In the genomic region with DNA sequence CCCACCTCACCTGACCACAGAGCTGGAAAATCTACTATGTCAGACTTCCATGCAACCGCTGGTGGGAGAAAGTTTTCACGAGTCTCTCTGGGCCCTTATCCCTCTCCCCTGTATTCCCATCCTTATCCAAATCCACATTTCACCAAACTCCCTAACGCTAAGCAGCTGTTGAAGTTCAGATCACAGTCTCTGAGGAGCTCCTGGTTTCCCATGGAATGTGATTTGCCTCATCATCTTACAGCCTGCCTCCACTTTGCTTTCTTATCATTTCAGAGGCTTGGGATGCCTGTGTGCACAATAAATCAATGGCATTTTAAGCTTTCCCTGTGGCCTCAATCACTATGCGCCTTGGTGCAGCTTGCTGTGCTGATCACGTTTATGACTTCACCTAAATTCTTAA, we compare ENCODE assay signal across 19 cellular contexts.
A peak's percentile ranks its signal among the peaks of the same experiment; 100 is the strongest.
DNase-seq lines count a peak whose midpoint lies in the region; ATAC-seq and TF ChIP-seq lines count a peak whose summit lies in the region.
"Had no signal": no experiment of that assay in that cellular context is flagged by ENCODE, and none has a peak within 500 bp of the region (broad histone marks: within the 10 kb centered on the region; RNA-seq: fewer than 3 reads in every experiment).

No MANE protein-coding gene starts in this region.

- H3F3A ChIP-seq in PC-3 (ENCODE audit: low read length, unreplicated experiment) (no peaks in the 10 kb centered on the region), smooth muscle cell (ENCODE audit: low read depth) (peaks cover 5% of the 10 kb centered on the region)

- no peak overlapping the region for H3K9ac ChIP-seq in PC-3 (ENCODE audit: low read length)
- no peak overlapping the region for H3K9ac ChIP-seq in smooth muscle cell (ENCODE audit: low read depth)
- H3K9ac ChIP-seq: BLaER1, KMS-11 had no signal

- H3K27me3 Mint-ChIP-seq in activated naive CD4-positive, alpha-beta T cell treated with anti-CD3 and anti-CD28 coated beads, Interleukin-2, amount 50 U/mL, for 24 hours: no peaks in the 10 kb centered on the region

- H3K9me3 Mint-ChIP-seq in activated naive CD4-positive, alpha-beta T cell treated with anti-CD3 and anti-CD28 coated beads, Interleukin-2, amount 50 U/mL, for 24 hours: no peaks in the 10 kb centered on the region

- CTCF ChIA-PET in PC-3 (lab: Charles Lee): no interaction called here

- no peak overlapping the region for H3K4me3 Mint-ChIP-seq in activated naive CD4-positive, alpha-beta T cell treated with anti-CD3 and anti-CD28 coated beads, Interleukin-2, amount 50 U/mL, for 24 hours
- H3K4me3 Mint-ChIP-seq: CD8-positive, alpha-beta T cell had no signal

- BruUV-seq in PC-3 (replicated peaks; lab: Mats Ljungman, UMichigan): no TSS peak

- ATAC-seq in PC-3: no peak
- ATAC-seq in HG03175 (IDR thresholded peaks at IDR 0.05; ENCODE audit: unreplicated experiment): no peak
- ATAC-seq: CD8-positive, alpha-beta T cell; HepG2 had no signal

- H3K79me2 ChIP-seq in PC-3 (ENCODE audit: low read length): no peaks in the 10 kb centered on the region
- no peaks in the 10 kb centered on the region for H3K79me2 ChIP-seq in smooth muscle cell (ENCODE audit: low read depth)

- H3K4me2 ChIP-seq in PC-3 (ENCODE audit: low read length) (no peak overlapping the region), smooth muscle cell (peak overlapping the region; percentile 20)
- H3K4me2 ChIP-seq: BLaER1, KMS-11 had no signal

- TF ChIP-seq CTCF in PC-3 (conservative IDR thresholded peaks at IDR 0.05; ENCODE audit: low read depth, low read length) (no peak), smooth muscle cell (IDR thresholded peaks at IDR 0.05; ENCODE audit: borderline replicate concordance, insufficient read depth, poor library complexity, severe bottlenecking) (no peak)

- H3K9me2 ChIP-seq in PC-3 (replicated peaks; ENCODE audit: low read length): no peaks in the 10 kb centered on the region

- POLR2A ChIA-PET in PC-3 (lab: Charles Lee; ENCODE audit: unreplicated experiment): interaction anchor here (0.6 kb wide), 1 partner anchor 75 kb away, joined by 3 read pairs; no protein-coding TSS in a partner anchor

- peak overlapping the region; percentile 21 for H3K27ac Mint-ChIP-seq in activated naive CD4-positive, alpha-beta T cell treated with anti-CD3 and anti-CD28 coated beads, Interleukin-2, amount 50 U/mL, for 24 hours
- H3K27ac Mint-ChIP-seq: CD8-positive, alpha-beta T cell had no signal

- H2AFZ ChIP-seq in PC-3 (ENCODE audit: low read length) (no peak overlapping the region), smooth muscle cell (ENCODE audit: low read depth) (no peak overlapping the region)

- no peak overlapping the region for H3K4me3 ChIP-seq in PC-3 (ENCODE audit: low read length)
- H3K4me3 ChIP-seq in smooth muscle cell: no peak overlapping the region
- H3K4me3 ChIP-seq: BLaER1, MG63 had no signal

- H3K36me3 ChIP-seq in PC-3 (ENCODE audit: low read depth, low read length) (no peaks in the 10 kb centered on the region), smooth muscle cell (ENCODE audit: low read depth) (no peaks in the 10 kb centered on the region)
- H3K36me3 ChIP-seq: BLaER1, MG63 had no signal

- H4K20me1 ChIP-seq in PC-3 (ENCODE audit: low read length): no peaks in the 10 kb centered on the region
- H4K20me1 ChIP-seq in smooth muscle cell (ENCODE audit: low read depth): no peaks in the 10 kb centered on the region
- H4K20me1 ChIP-seq: BLaER1 had no signal

- no peaks in the 10 kb centered on the region for H3K4me1 Mint-ChIP-seq in activated naive CD4-positive, alpha-beta T cell treated with anti-CD3 and anti-CD28 coated beads, Interleukin-2, amount 50 U/mL, for 24 hours

- no peaks in the 10 kb centered on the region for H3K9me3 ChIP-seq in PC-3 (ENCODE audit: low read length)
- H3K9me3 ChIP-seq in smooth muscle cell (replicated peaks; ENCODE audit: low read depth): no peaks in the 10 kb centered on the region
- H3K9me3 ChIP-seq: BLaER1, MG63 had no signal

- peaks cover 24% of the 10 kb centered on the region for H3K4me1 ChIP-seq in PC-3 (ENCODE audit: insufficient read depth, low read length)
- H3K4me1 ChIP-seq in smooth muscle cell (ENCODE audit: low read depth): no peaks in the 10 kb centered on the region

- H3K36me3 Mint-ChIP-seq in activated naive CD4-positive, alpha-beta T cell treated with anti-CD3 and anti-CD28 coated beads, Interleukin-2, amount 50 U/mL, for 24 hours: no peaks in the 10 kb centered on the region
- H3K36me3 Mint-ChIP-seq: CD8-positive, alpha-beta T cell had no signal

- intact Hi-C loops in PC-3 (cut with micrococcal nuclease): no loop called here

- no peak for DNase-seq in activated naive CD4-positive, alpha-beta T cell treated with Interleukin-2 at 50 U/mL for 16 hours
- DNase-seq in PC-3: no peak
- peak; percentile 46 for DNase-seq in left kidney (ENCODE audit: low read depth, low spot score)
- DNase-seq in smooth muscle cell (lab: John Stamatoyannopoulos, UW; ENCODE audit: unreplicated experiment): no peak
- DNase-seq in NCI-H524 treated with DMSO at 0.1 percent for 48 hours (lab: John Stamatoyannopoulos, UW): no peak
- DNase-seq in stimulated activated CD4-positive, alpha-beta T cell treated with anti-CD3 and anti-CD28 coated beads, Interleukin-4, amount 100 ng/mL, for 4 hours: no peak
- DNase-seq: CD8-positive, alpha-beta T cell; NCI-H1092; NCI-H1694; NCI-H2107; NCI-H345; NCI-H526 treated with DMSO at 0.1 percent for 48 hours had no signal

- H3K27ac ChIP-seq in PC-3 (ENCODE audit: low read length) (0 out of 2 replicates have a peak overlapping the region, but pooled peaks have one; percentile 4), smooth muscle cell (ENCODE audit: low read depth) (no peak overlapping the region)
- H3K27ac ChIP-seq: 22Rv1, BLaER1, KMS-11 had no signal

- H3K27me3 ChIP-seq in PC-3 (ENCODE audit: low read length) (no peaks in the 10 kb centered on the region), smooth muscle cell (ENCODE audit: low read depth) (no peaks in the 10 kb centered on the region)
- H3K27me3 ChIP-seq: BLaER1, MG63 had no signal

- WGBS in smooth muscle cell (ENCODE audit: low lambda C conversion rate): 11% methylated on average over 5 of the region's 5 CpGs
